In genomic region chr15:45200799-45201556, GRCh38 we compare ENCODE assay signal across 9 cellular contexts. TPM values are rescaled to one million over a fixed set of nuclear protein-coding genes. Genes with fewer than 3 reads are reported as not detected.
DNase-seq lines count a peak whose midpoint lies in the region; ATAC-seq, FAIRE-seq and TF ChIP-seq lines count a peak whose summit lies in the region.
"Had no signal": no experiment of that assay in that cellular context is flagged by ENCODE, and none has a peak within 500 bp of the region (broad histone marks: within the 10 kb centered on the region; RNA-seq: fewer than 3 reads in every experiment).

No MANE protein-coding gene starts in this region.

- H3K36me3 ChIP-seq in kidney (ENCODE audit: control insufficient read depth in 1 of 2, insufficient read depth in 2 of 2, low read length in 2 of 2) = no peaks in the 10 kb centered on the region

- peaks cover 13% of the 10 kb centered on the region for H3K36me3 Mint-ChIP-seq in activated B cell treated with CpG ODN at 0.5 μM for 24 hours (ENCODE audit: low read depth)

- DNase-seq in DMS114 treated with DMSO at 0.1 percent for 48 hours (lab: John Stamatoyannopoulos, UW; ENCODE audit: unreplicated experiment) (peak; percentile 69), NCI-H2196 treated with DMSO at 0.1 percent for 48 hours (lab: John Stamatoyannopoulos, UW; ENCODE audit: unreplicated experiment) (peak; percentile 9), activated B cell treated with CpG ODN at 0.5 μM for 24 hours (peak; percentile 61), caudate nucleus (lab: John Stamatoyannopoulos, UW) (peak; percentile 39 to 93 (median 80)), kidney (peak; percentile 92)
- peak; percentile 77 to 89 (median 81) for DNase-seq in stimulated activated CD4-positive, alpha-beta T cell treated with anti-CD3 and anti-CD28 coated beads, Interleukin-12 subunit alpha, Interleukin-12 subunit beta, amount 100 ng/mL, for 48 hours (ENCODE audit: low read depth in 2 of 3, low spot score in 1 of 3)

- intact Hi-C loops in activated B cell treated with CpG ODN at 0.5 μM for 24 hours (cut with micrococcal nuclease) = loop anchor here (1.0 to 5.0 kb wide), 9 partner anchors 34 to 474 kb away; partner anchors contain the start of genes BLOC1S6, GATM, SLC30A4 and SORD
- intact Hi-C loops in kidney (cut with DNase I) = no loop called here

- H3K27ac Mint-ChIP-seq in activated B cell treated with CpG ODN at 0.5 μM for 24 hours = no peak overlapping the region

- CTCF ChIA-PET in activated B cell treated with CpG ODN at 0.5 μM for 24 hours (lab: Charles Lee) = interaction anchor here (0.8 to 1.4 kb wide), 5 partner anchors 21 to 76 kb away, joined by 3 to 5 read pairs (median 3); no protein-coding TSS in a partner anchor

- POLR2A ChIA-PET in activated B cell treated with CpG ODN at 0.5 μM for 24 hours (lab: Charles Lee) = interaction anchor here (0.6 to 4.7 kb wide), 19 partner anchors 10 to 664 kb away, joined by 3 to 53 read pairs (median 4); partner anchors contain the start of genes B2M, BLOC1S6, EIF3J and SHF

- no peaks in the 10 kb centered on the region for H3K9me3 ChIP-seq in kidney (ENCODE audit: control insufficient read depth in 1 of 2, low read length in 2 of 2)

- H3K4me1 ChIP-seq in kidney (ENCODE audit: control insufficient read depth in 1 of 2, insufficient read depth in 1 of 2, low read depth in 1 of 2, low read length in 2 of 2) = peaks cover 6% of the 10 kb centered on the region in 2 donors

- H3K27ac ChIP-seq in caudate nucleus (ENCODE audit: low read depth, low read length) (peak overlapping the region; percentile 100), kidney (ENCODE audit: low read depth in 2 of 2, low read length in 2 of 2) (peak overlapping the region; percentile 98 to 99)

- H3K4me3 ChIP-seq in kidney (ENCODE audit: low read length in 2 of 2) = peak overlapping the region; percentile 63 to 99

- no peaks in the 10 kb centered on the region for H3K9me3 Mint-ChIP-seq in activated B cell treated with CpG ODN at 0.5 μM for 24 hours

- H3K4me3 Mint-ChIP-seq in activated B cell treated with CpG ODN at 0.5 μM for 24 hours = no peak overlapping the region

- FAIRE-seq in kidney (lab: Jason Lieb, UNC) = no peak
- FAIRE-seq: colon had no signal

- ATAC-seq in HG02678 (IDR thresholded peaks at IDR 0.05; ENCODE audit: unreplicated experiment) (peak; percentile 5), activated B cell treated with CpG ODN at 0.5 μM for 24 hours (ENCODE audit: low read depth) (peak; percentile 2), HG03342 (IDR thresholded peaks at IDR 0.05; ENCODE audit: unreplicated experiment) (no peak)

- TF ChIP-seq CTCF in activated B cell treated with CpG ODN at 0.5 μM for 24 hours (IDR thresholded peaks at IDR 0.05) (no peak), kidney (IDR thresholded peaks at IDR 0.05; ENCODE audit: borderline replicate concordance, extremely low read depth, insufficient read depth) (no peak)

- peak overlapping the region; percentile 52 to 99 for H3K9ac ChIP-seq in kidney (ENCODE audit: low read length in 2 of 2)

- no peaks in the 10 kb centered on the region for H3K27me3 Mint-ChIP-seq in activated B cell treated with CpG ODN at 0.5 μM for 24 hours

- H3K4me1 Mint-ChIP-seq in activated B cell treated with CpG ODN at 0.5 μM for 24 hours = peaks cover 10% of the 10 kb centered on the region

RNA-seq across cellular contexts. Expression of gene SHF, which starts 13.2 kb away (rescaled TPM):
- 5.8 and 8.5 TPM in 2 replicates for total RNA-seq in activated B cell treated with CpG ODN at 0.5 μM for 24 hours
- total RNA-seq in kidney = 5.2 TPM
- polyA plus RNA-seq in kidney (ENCODE audit: insufficient read depth, low read depth, low replicate concordance) = 7.7 TPM

RNA-seq across cellular contexts. Expression of gene SLC28A2, which starts 51.1 kb away (rescaled TPM):
- total RNA-seq in activated B cell treated with CpG ODN at 0.5 μM for 24 hours (not detected in 2 replicates), kidney (not detected)
- 0.17 TPM for polyA plus RNA-seq in kidney (ENCODE audit: insufficient read depth, low read depth, low replicate concordance)

Comparison
In these comparisons a context has a peak if more than half of its experiments do, and no peak if none do; other contexts are left out.
1. DNase-seq: peak in every context shown above with its lines; median percentile 92 in kidney; 81 in stimulated activated CD4-positive, alpha-beta T cell treated with anti-CD3 and anti-CD28 coated beads, Interleukin-12 subunit alpha, Interleukin-12 subunit beta, amount 100 ng/mL, for 48 hours; 80 in caudate nucleus; 69 in DMS114 treated with DMSO at 0.1 percent for 48 hours; 61 in activated B cell treated with CpG ODN at 0.5 μM for 24 hours; 9 in NCI-H2196 treated with DMSO at 0.1 percent for 48 hours.